ENCODE assay signal across 8 cellular contexts in the genomic region with DNA sequence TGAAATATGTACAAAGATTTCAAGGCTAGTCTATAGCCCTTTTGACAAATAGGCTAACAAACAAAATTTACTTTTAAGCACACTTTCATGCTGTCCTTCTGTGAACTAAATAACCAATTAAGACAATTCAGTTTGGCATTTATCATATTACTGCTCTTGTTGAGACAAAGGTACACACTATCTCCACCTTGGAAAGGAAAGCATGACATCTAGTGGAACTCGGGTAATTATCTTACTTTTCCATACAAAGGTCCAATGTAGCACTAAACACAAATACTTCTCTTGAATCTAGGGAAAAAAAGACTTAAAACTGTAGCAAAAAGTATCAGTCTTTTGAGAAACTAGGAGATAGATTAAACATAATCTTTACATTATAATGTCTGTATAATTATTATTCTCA.
A peak's percentile ranks its signal among the peaks of the same experiment; 100 is the strongest.
DNase-seq lines count a peak whose midpoint lies in the region; ATAC-seq and TF ChIP-seq lines count a peak whose summit lies in the region.
"Had no signal": no experiment of that assay in that cellular context is flagged by ENCODE, and none has a peak within 500 bp of the region (broad histone marks: within the 10 kb centered on the region; RNA-seq: fewer than 3 reads in every experiment).

No MANE protein-coding gene starts in this region.

- no peak for TF ChIP-seq EP300 in neural cell (conservative IDR thresholded peaks at IDR 0.05; ENCODE audit: poor library complexity, severe bottlenecking)

- no peak overlapping the region for H3K9ac ChIP-seq in neural cell (ENCODE audit: low read length)

- H2AFZ ChIP-seq in neural cell (ENCODE audit: low read depth, low read length) = no peak overlapping the region

- H3K79me2 ChIP-seq in neural cell (replicated peaks; ENCODE audit: insufficient read depth, low read length) = no peaks in the 10 kb centered on the region

- H4K20me1 ChIP-seq in neural cell (ENCODE audit: insufficient read depth) = no peaks in the 10 kb centered on the region

- no peaks in the 10 kb centered on the region for H3K9me3 ChIP-seq in neural cell (ENCODE audit: low read length)

- in situ Hi-C loops in GM13976 (cut with MboI; ENCODE audit: low sequenced_read_pairs, unreplicated experiment) = no loop called here

- TF ChIP-seq CTCF in GM13976 (IDR thresholded peaks at IDR 0.05; ENCODE audit: borderline replicate concordance, control extremely low read depth, extremely low read depth, insufficient read depth, missing control alignments) (peak; percentile 23), neural cell (IDR thresholded peaks at IDR 0.05; ENCODE audit: poor library complexity, severe bottlenecking) (peak; percentile 77)

- H3K27ac ChIP-seq in neural cell (ENCODE audit: low read length) = no peak overlapping the region

- no peaks in the 10 kb centered on the region for H3K9me2 ChIP-seq in neural cell (ENCODE audit: insufficient read depth, low read length)

- no peak overlapping the region for H3K4me3 ChIP-seq in neural cell (ENCODE audit: low read length)

- no peak for ATAC-seq in HG03469 (IDR thresholded peaks at IDR 0.05; ENCODE audit: unreplicated experiment)

- TF ChIP-seq RAD21 in neural cell (conservative IDR thresholded peaks at IDR 0.05) = peak; percentile 89

- no peaks in the 10 kb centered on the region for H3K36me3 ChIP-seq in neural cell (ENCODE audit: insufficient read depth, low read length)

- no peak for DNase-seq in GM13976 (ENCODE audit: low spot score)
- DNase-seq in HT-29 (ENCODE audit: low spot score) = peak; percentile 10
- DNase-seq in astrocyte of the hippocampus (ENCODE audit: low read depth, low spot score) = peak; percentile 49
- DNase-seq in KG1 (lab: John Stamatoyannopoulos, UW) = no peak
- DNase-seq in activated CD4-positive, alpha-beta T cell treated with anti-CD3 and anti-CD28 coated beads for 1 hour = no peak
- DNase-seq: stimulated activated CD4-positive, alpha-beta T cell treated with anti-CD3 and anti-CD28 coated beads, Interleukin-12 subunit alpha, Interleukin-12 subunit beta, amount 100 ng/mL, for 4 hours had no signal

- no peaks in the 10 kb centered on the region for H3F3A ChIP-seq in neural cell (ENCODE audit: insufficient read depth, low read length, poor library complexity, severe bottlenecking)

- H3K4me2 ChIP-seq in neural cell (ENCODE audit: low read length) = no peak overlapping the region

- no peaks in the 10 kb centered on the region for H3K27me3 ChIP-seq in neural cell (ENCODE audit: insufficient read depth, low read depth, low read length)

TF ChIP-seq in neural cell, 6 proteins besides CTCF, POLR2A, EP300 and RAD21:
- no peak for TF ChIP-seq POLR2AphosphoS5 (IDR thresholded peaks at IDR 0.05)
- no peak for TF ChIP-seq MXI1 (conservative IDR thresholded peaks at IDR 0.05; ENCODE audit: poor library complexity, severe bottlenecking)
- TF ChIP-seq, protein P1, sequence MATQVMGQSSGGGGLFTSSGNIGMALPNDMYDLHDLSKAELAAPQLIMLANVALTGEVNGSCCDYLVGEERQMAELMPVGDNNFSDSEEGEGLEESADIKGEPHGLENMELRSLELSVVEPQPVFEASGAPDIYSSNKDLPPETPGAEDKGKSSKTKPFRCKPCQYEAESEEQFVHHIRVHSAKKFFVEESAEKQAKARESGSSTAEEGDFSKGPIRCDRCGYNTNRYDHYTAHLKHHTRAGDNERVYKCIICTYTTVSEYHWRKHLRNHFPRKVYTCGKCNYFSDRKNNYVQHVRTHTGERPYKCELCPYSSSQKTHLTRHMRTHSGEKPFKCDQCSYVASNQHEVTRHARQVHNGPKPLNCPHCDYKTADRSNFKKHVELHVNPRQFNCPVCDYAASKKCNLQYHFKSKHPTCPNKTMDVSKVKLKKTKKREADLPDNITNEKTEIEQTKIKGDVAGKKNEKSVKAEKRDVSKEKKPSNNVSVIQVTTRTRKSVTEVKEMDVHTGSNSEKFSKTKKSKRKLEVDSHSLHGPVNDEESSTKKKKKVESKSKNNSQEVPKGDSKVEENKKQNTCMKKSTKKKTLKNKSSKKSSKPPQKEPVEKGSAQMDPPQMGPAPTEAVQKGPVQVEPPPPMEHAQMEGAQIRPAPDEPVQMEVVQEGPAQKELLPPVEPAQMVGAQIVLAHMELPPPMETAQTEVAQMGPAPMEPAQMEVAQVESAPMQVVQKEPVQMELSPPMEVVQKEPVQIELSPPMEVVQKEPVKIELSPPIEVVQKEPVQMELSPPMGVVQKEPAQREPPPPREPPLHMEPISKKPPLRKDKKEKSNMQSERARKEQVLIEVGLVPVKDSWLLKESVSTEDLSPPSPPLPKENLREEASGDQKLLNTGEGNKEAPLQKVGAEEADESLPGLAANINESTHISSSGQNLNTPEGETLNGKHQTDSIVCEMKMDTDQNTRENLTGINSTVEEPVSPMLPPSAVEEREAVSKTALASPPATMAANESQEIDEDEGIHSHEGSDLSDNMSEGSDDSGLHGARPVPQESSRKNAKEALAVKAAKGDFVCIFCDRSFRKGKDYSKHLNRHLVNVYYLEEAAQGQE (IDR thresholded peaks at IDR 0.05; ENCODE audit: borderline replicate concordance) = no peak
- TF ChIP-seq TAF1 (IDR thresholded peaks at IDR 0.05; ENCODE audit: low read depth) = no peak
- TF ChIP-seq EZH2 (IDR thresholded peaks at IDR 0.05; ENCODE audit: borderline replicate concordance, insufficient read depth, low read length, poor library complexity, severe bottlenecking) = no peak
- peak; percentile 87 for TF ChIP-seq SMC3 (conservative IDR thresholded peaks at IDR 0.05; ENCODE audit: poor library complexity)

Comparison
In these comparisons a context has a peak if more than half of its experiments do, and no peak if none do; other contexts are left out.
1. DNase-seq: peak in HT-29 (single experiment) and astrocyte of the hippocampus (single experiment); none in GM13976 (single experiment), KG1 (single experiment) and activated CD4-positive, alpha-beta T cell treated with anti-CD3 and anti-CD28 coated beads for 1 hour (single experiment).